ENCODE assay signal across 8 cellular contexts in the genomic region with DNA sequence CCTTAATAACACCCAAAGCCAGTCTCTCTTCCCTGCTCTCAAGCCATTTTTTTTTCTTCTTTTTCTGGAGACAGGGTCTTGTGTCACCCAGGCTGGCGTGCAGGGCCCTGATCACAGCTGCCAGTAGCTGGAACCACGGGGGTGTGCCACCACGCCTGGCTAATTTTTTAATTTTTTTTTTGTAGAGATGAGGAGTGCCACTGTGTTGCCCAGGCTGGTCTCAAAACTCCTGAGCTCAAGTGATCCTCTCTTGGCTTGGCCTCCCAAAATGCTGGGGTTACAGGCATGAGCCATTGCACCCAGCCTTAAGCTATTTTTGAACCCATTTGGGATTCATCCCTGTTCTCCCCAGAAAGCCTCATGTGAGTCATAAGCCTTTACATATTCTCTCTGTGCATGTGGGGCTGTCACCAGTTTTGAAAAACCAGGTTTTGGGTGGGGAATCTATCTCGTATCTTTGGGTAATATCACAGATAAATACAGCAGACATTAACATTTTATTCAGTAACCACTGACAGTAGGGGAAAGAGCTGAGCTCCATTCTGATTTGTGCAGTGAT. TPM values are rescaled to one million over a fixed set of nuclear protein-coding genes. Genes with fewer than 3 reads are reported as not detected.
DNase-seq lines count a peak whose midpoint lies in the region; ATAC-seq and TF ChIP-seq lines count a peak whose summit lies in the region.

No MANE protein-coding gene starts in this region.

- no peaks in the 10 kb centered on the region for H3K27me3 Mint-ChIP-seq in activated T-cell treated with anti-CD3 and anti-CD28 coated beads, Interleukin-2, amount 50 U/mL, for 24 hours

- peak overlapping the region; percentile 92 for H3K27ac Mint-ChIP-seq in activated T-cell treated with anti-CD3 and anti-CD28 coated beads, Interleukin-2, amount 50 U/mL, for 24 hours

- DNase-seq in activated T-cell treated with anti-CD3 and anti-CD28 coated beads, Interleukin-2, amount 50 U/mL, for 24 hours = no peak
- DNase-seq in activated T-cell treated with anti-CD3 and anti-CD28 coated beads for 4 hours (no peak), fibroblast of mammary gland (ENCODE audit: low read depth) (peak; percentile 18), suprapubic skin (ENCODE audit: low spot score in 2 of 2) (no peak)
- DNase-seq in activated effector memory CD4-positive, alpha-beta T cell treated with Interleukin-2 at 50 U/mL for 16 hours = no peak
- DNase-seq in activated effector memory CD4-positive, alpha-beta T cell treated with anti-CD3 and anti-CD28 coated beads, Interleukin-2, amount 50 U/mL, for 16 hours = no peak

- peaks cover 15% of the 10 kb centered on the region for H3K36me3 Mint-ChIP-seq in activated T-cell treated with anti-CD3 and anti-CD28 coated beads, Interleukin-2, amount 50 U/mL, for 24 hours (ENCODE audit: low read depth)

- H3K9me3 ChIP-seq in SU-DHL-6 (ENCODE audit: insufficient read depth, low read length) = no peaks in the 10 kb centered on the region
- no peaks in the 10 kb centered on the region for H3K9me3 ChIP-seq in suprapubic skin

- peaks cover 39% of the 10 kb centered on the region for H3K4me1 ChIP-seq in suprapubic skin

- TF ChIP-seq POLR2A in suprapubic skin (IDR thresholded peaks at IDR 0.05) = no peak

- TF ChIP-seq EP300 in suprapubic skin (IDR thresholded peaks at IDR 0.05) = no peak

- H3K4me3 ChIP-seq in SU-DHL-6 (ENCODE audit: insufficient read depth, low read length, poor library complexity, severe bottlenecking) (peak overlapping the region; percentile 4), fibroblast of mammary gland (ENCODE audit: control insufficient read depth, low read depth, low read length) (no peak overlapping the region), suprapubic skin (no peak overlapping the region)

- 0 out of 2 replicates have a peak, but pooled peaks cover 4% of the 10 kb centered on the region for H3K79me2 ChIP-seq in SU-DHL-6 (ENCODE audit: insufficient read depth, low read length)

- H3K4me3 Mint-ChIP-seq in activated T-cell treated with anti-CD3 and anti-CD28 coated beads, Interleukin-2, amount 50 U/mL, for 24 hours = peak overlapping the region; percentile 58

- TF ChIP-seq CTCF in SU-DHL-6 (IDR thresholded peaks at IDR 0.05; ENCODE audit: insufficient read depth, low read length, poor library complexity, severe bottlenecking) (no peak), fibroblast of mammary gland (conservative IDR thresholded peaks at IDR 0.05; ENCODE audit: control insufficient read depth, insufficient read depth, low read depth, low read length) (no peak), suprapubic skin (IDR thresholded peaks at IDR 0.05) (no peak)

- H3K27ac ChIP-seq in SU-DHL-6 (ENCODE audit: low read depth, low read length) = peak overlapping the region; percentile 98
- H3K27ac ChIP-seq in suprapubic skin = peak overlapping the region; percentile 48

- peak overlapping the region; percentile 57 for H3K9ac ChIP-seq in SU-DHL-6 (ENCODE audit: low read length)

- H3K27me3 ChIP-seq in SU-DHL-6 (ENCODE audit: low read length) (no peaks in the 10 kb centered on the region), suprapubic skin (no peaks in the 10 kb centered on the region)

- WGBS in suprapubic skin = 24% methylated on average over 4 of the region's 4 CpGs

- no peaks in the 10 kb centered on the region for H4K20me1 ChIP-seq in SU-DHL-6 (ENCODE audit: low read depth, low read length)

- H3K36me3 ChIP-seq in SU-DHL-6 (ENCODE audit: low read length) (no peaks in the 10 kb centered on the region), suprapubic skin (no peaks in the 10 kb centered on the region)

- no peaks in the 10 kb centered on the region for H3K9me2 ChIP-seq in SU-DHL-6 (replicated peaks; ENCODE audit: insufficient read depth, low read length)

- no peak for ATAC-seq in GM18858 (IDR thresholded peaks at IDR 0.05; ENCODE audit: unreplicated experiment)

- H2AFZ ChIP-seq in SU-DHL-6 (ENCODE audit: low read depth, low read length, severe bottlenecking) = no peak overlapping the region

- H3K4me1 Mint-ChIP-seq in activated T-cell treated with anti-CD3 and anti-CD28 coated beads, Interleukin-2, amount 50 U/mL, for 24 hours (ENCODE audit: low read depth) = peaks cover 48% of the 10 kb centered on the region

- H3K9me3 Mint-ChIP-seq in activated T-cell treated with anti-CD3 and anti-CD28 coated beads, Interleukin-2, amount 50 U/mL, for 24 hours = peaks cover 3% of the 10 kb centered on the region

- peak overlapping the region; percentile 83 for H3K4me2 ChIP-seq in SU-DHL-6 (ENCODE audit: low read depth, low read length, poor library complexity, severe bottlenecking)

- H3F3A ChIP-seq in SU-DHL-6 (ENCODE audit: insufficient read depth) = peaks cover 47% of the 10 kb centered on the region

RNA-seq across cellular contexts. Expression of gene ZNF487, which starts 15.5 kb away (rescaled TPM):
- 10 to 100 TPM in 2 of 4 donors, 1 to 10 TPM in 2; 6.5 to 16.0 (median 10.8) TPM for total RNA-seq in suprapubic skin

RNA-seq across cellular contexts. Expression of gene HNRNPF, which starts 43.4 kb away (rescaled TPM):
- 100 to 1,000 TPM; 180 to 248 (median 217) TPM for total RNA-seq in suprapubic skin
